8 cellular contexts compared by ENCODE assay signal in genomic region chr21:42107881-42108553, GRCh38. TPM values are rescaled to one million over a fixed set of nuclear protein-coding genes. Genes with fewer than 3 reads are reported as not detected.
DNase-seq lines count a peak whose midpoint lies in the region; ATAC-seq and TF ChIP-seq lines count a peak whose summit lies in the region.

No MANE protein-coding gene starts in this region.

- no peak for TF ChIP-seq POLR2A in lower leg skin (IDR thresholded peaks at IDR 0.05)

- ATAC-seq in HG02610 (IDR thresholded peaks at IDR 0.05; ENCODE audit: unreplicated experiment): peak; percentile 55
- peak; percentile 98 for ATAC-seq in T-helper 17 cell

- TF ChIP-seq CTCF in GM13977 (IDR thresholded peaks at IDR 0.05; ENCODE audit: extremely low read depth, insufficient read depth, missing control alignments): peak; percentile 97
- TF ChIP-seq CTCF in lower leg skin (IDR thresholded peaks at IDR 0.05): no peak

- peaks cover 12% of the 10 kb centered on the region for H3K27me3 Mint-ChIP-seq in T-helper 17 cell

- in situ Hi-C loops in GM13977 (cut with MboI; ENCODE audit: low pct_unique_long_range_greater_than_20kb, low sequenced_read_pairs, unreplicated experiment): no loop called here

- no peak overlapping the region for H3K27ac Mint-ChIP-seq in T-helper 17 cell

- no peak overlapping the region for H3K4me3 ChIP-seq in lower leg skin (ENCODE audit: low read depth, poor library complexity, severe bottlenecking)

- H3K9me3 ChIP-seq in T-helper 17 cell (ENCODE audit: control insufficient read depth, low read length, poor library complexity, severe bottlenecking): no peaks in the 10 kb centered on the region

- peaks cover 5% of the 10 kb centered on the region for H3K4me1 Mint-ChIP-seq in T-helper 17 cell

- intact Hi-C loops in lower leg skin (cut with DNase I; ENCODE audit: low total_unique reads): no loop called here

- DNase-seq in GM13977 (ENCODE audit: low spot score): peak; percentile 95
- DNase-seq in NCI-H1092 treated with DMSO at 0.1 percent for 48 hours (lab: John Stamatoyannopoulos, UW): peak; percentile 59
- DNase-seq in T-helper 17 cell: peak; percentile 27 to 65 (median 50)
- DNase-seq in islet precursor cell: peak; percentile 85
- DNase-seq in stimulated activated CD4-positive, alpha-beta T cell treated with anti-CD3 and anti-CD28 coated beads, Interleukin-4, amount 100 ng/mL, for 1 hour: peak; percentile 70
- no peak for DNase-seq in lower leg skin (ENCODE audit: low spot score in 2 of 2)

- H3K27ac ChIP-seq in angular gyrus (ENCODE audit: low read depth, low read length): peak overlapping the region; percentile 84

- peak overlapping the region; percentile 73 for H3K4me3 Mint-ChIP-seq in T-helper 17 cell

- H3K36me3 Mint-ChIP-seq in T-helper 17 cell (ENCODE audit: low read depth): no peaks in the 10 kb centered on the region

- WGBS in lower leg skin, 2 donors: 23 to 27% methylated on average over 12 to 16 of the region's 18 CpGs

RNA-seq across cellular contexts. Expression of gene UMODL1, which starts 36.9 kb away (rescaled TPM):
- total RNA-seq in T-helper 17 cell: under 1 TPM; 0.23 to 0.99 TPM
- total RNA-seq in lower leg skin: under 1 TPM in 1 of 4 donors, not detected in 3; 0.23 TPM

Comparison
In these comparisons a context has a peak if more than half of its experiments do, and no peak if none do; other contexts are left out.
1. DNase-seq: peak in GM13977 (single experiment), NCI-H1092 treated with DMSO at 0.1 percent for 48 hours (single experiment), T-helper 17 cell (3 of 3), islet precursor cell (single experiment) and stimulated activated CD4-positive, alpha-beta T cell treated with anti-CD3 and anti-CD28 coated beads, Interleukin-4, amount 100 ng/mL, for 1 hour (single experiment); none in lower leg skin (0 of 2).